Comparison of ENCODE assay signal across 10 cellular contexts in the genomic region with DNA sequence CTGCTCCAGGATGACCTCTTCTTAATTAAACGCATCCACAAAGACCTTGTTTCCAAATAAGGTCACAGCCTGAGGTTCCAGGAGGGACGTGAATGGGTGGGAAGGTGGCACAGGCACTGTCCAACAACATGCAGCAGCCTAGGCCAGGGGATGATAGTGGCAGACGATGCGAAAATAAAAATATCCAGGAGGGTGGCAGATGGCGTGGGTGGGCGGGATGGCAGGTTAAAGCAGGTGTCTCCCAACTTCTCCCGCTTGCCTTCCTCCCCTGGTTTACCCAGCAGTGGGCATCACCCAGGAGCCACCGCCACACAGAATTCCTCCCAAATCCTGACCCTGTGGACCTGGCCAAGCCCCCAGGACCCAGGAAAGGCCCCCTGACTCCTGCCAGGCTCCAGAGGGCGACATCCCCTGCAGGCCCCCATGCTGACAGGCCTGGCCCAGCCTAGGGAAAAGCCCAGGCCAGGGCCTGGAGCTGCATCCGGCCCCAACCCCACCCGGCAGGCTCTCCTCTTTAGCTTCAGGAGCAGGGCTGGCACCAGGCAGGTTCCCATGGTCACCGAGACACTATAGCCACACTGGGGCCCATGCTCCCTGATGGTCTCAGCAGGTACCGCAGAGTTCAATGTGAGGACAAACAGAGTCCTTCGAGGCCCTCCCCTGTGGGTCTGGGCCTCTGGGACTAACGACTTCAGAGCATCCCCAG. TPM values are rescaled to one million over a fixed set of nuclear protein-coding genes. Genes with fewer than 3 reads are reported as not detected.
DNase-seq lines count a peak whose midpoint lies in the region; ATAC-seq, FAIRE-seq and TF ChIP-seq lines count a peak whose summit lies in the region.
"Had no signal": no experiment of that assay in that cellular context is flagged by ENCODE, and none has a peak within 500 bp of the region (broad histone marks: within the 10 kb centered on the region; RNA-seq: fewer than 3 reads in every experiment).

No MANE protein-coding gene starts in this region.

- no peaks in the 10 kb centered on the region for H3K9me3 Mint-ChIP-seq in activated naive CD8-positive, alpha-beta T cell treated with anti-CD3 and anti-CD28 coated beads, Interleukin-2, amount 50 U/mL, for 24 hours

- no peak overlapping the region for H3K27ac Mint-ChIP-seq in T-helper 17 cell
- H3K27ac Mint-ChIP-seq in activated naive CD8-positive, alpha-beta T cell treated with anti-CD3 and anti-CD28 coated beads, Interleukin-2, amount 50 U/mL, for 24 hours = no peak overlapping the region

- H3K27me3 Mint-ChIP-seq in T-helper 17 cell = no peaks in the 10 kb centered on the region
- no peaks in the 10 kb centered on the region for H3K27me3 Mint-ChIP-seq in activated naive CD8-positive, alpha-beta T cell treated with anti-CD3 and anti-CD28 coated beads, Interleukin-2, amount 50 U/mL, for 24 hours

- DNase-seq in NCI-H146 treated with DMSO at 0.1 percent for 48 hours (lab: John Stamatoyannopoulos, UW; ENCODE audit: unreplicated experiment) (peak; percentile 65), T-helper 17 cell (no peak), kidney (peak; percentile 36), superior temporal gyrus (ENCODE audit: extremely low spot score) (peak; percentile 4)
- DNase-seq in activated naive CD4-positive, alpha-beta T cell treated with anti-CD3 and anti-CD28 coated beads, Interleukin-2, amount 50 U/mL, for 16 hours = no peak
- DNase-seq in activated naive CD8-positive, alpha-beta T cell treated with anti-CD3 and anti-CD28 coated beads, Interleukin-2, amount 50 U/mL, for 24 hours = no peak
- DNase-seq: activated T-cell treated with anti-CD3 and anti-CD28 coated beads, Interleukin-2, amount 50 U/mL, for 48 hours; NCI-H2227 treated with DMSO at 0.1 percent for 48 hours; SJCRH30 had no signal

- H3K27ac ChIP-seq in kidney (ENCODE audit: low read depth in 2 of 2, low read length in 2 of 2) = peak overlapping the region in 1 of 2 donors; percentile 4
- H3K27ac ChIP-seq: SJCRH30 had no signal

- H3K4me1 ChIP-seq in kidney (ENCODE audit: control insufficient read depth in 1 of 2, insufficient read depth in 1 of 2, low read depth in 1 of 2, low read length in 2 of 2) = peaks cover 27 to 30% of the 10 kb centered on the region in 2 donors

- peaks cover 37% of the 10 kb centered on the region for H3K4me1 Mint-ChIP-seq in T-helper 17 cell
- peaks cover 43% of the 10 kb centered on the region for H3K4me1 Mint-ChIP-seq in activated naive CD8-positive, alpha-beta T cell treated with anti-CD3 and anti-CD28 coated beads, Interleukin-2, amount 50 U/mL, for 24 hours

- no peak overlapping the region for H3K4me3 ChIP-seq in kidney (ENCODE audit: low read length in 2 of 2)
- H3K4me3 ChIP-seq: SJCRH30 had no signal

- H3K36me3 Mint-ChIP-seq in T-helper 17 cell (ENCODE audit: low read depth) = peaks cover 3% of the 10 kb centered on the region
- peaks cover 2% of the 10 kb centered on the region for H3K36me3 Mint-ChIP-seq in activated naive CD8-positive, alpha-beta T cell treated with anti-CD3 and anti-CD28 coated beads, Interleukin-2, amount 50 U/mL, for 24 hours (ENCODE audit: low read depth)

- TF ChIP-seq CTCF in kidney (IDR thresholded peaks at IDR 0.05; ENCODE audit: borderline replicate concordance, extremely low read depth, insufficient read depth) = no peak

- H3K9ac ChIP-seq in kidney (ENCODE audit: low read length in 2 of 2) = peak overlapping the region in 1 of 2 donors; percentile 12

- ATAC-seq in T-helper 17 cell (no peak), GM18511 (IDR thresholded peaks at IDR 0.05; ENCODE audit: unreplicated experiment) (no peak)
- ATAC-seq in activated naive CD8-positive, alpha-beta T cell treated with anti-CD3 and anti-CD28 coated beads, Interleukin-2, amount 50 U/mL, for 24 hours = no peak

- intact Hi-C loops in kidney (cut with DNase I) = no loop called here

- H3K9me3 ChIP-seq in T-helper 17 cell (ENCODE audit: control insufficient read depth, low read length, poor library complexity, severe bottlenecking) (no peaks in the 10 kb centered on the region), kidney (ENCODE audit: control insufficient read depth in 1 of 2, low read length in 2 of 2) (no peaks in the 10 kb centered on the region)
- H3K9me3 ChIP-seq: SJCRH30 had no signal

- H3K36me3 ChIP-seq in kidney (ENCODE audit: control insufficient read depth in 1 of 2, insufficient read depth in 2 of 2, low read length in 2 of 2) = no peaks in the 10 kb centered on the region

- FAIRE-seq in kidney (lab: Jason Lieb, UNC) = no peak

- H3K4me3 Mint-ChIP-seq in T-helper 17 cell = peak overlapping the region; percentile 19
- H3K4me3 Mint-ChIP-seq in activated naive CD8-positive, alpha-beta T cell treated with anti-CD3 and anti-CD28 coated beads, Interleukin-2, amount 50 U/mL, for 24 hours = no peak overlapping the region

RNA-seq across cellular contexts. Expression of a gene that starts 9.7 kb away (rescaled TPM):
- 100 to 1,000 TPM; 107 to 119 TPM for total RNA-seq in T-helper 17 cell
- 205 TPM for total RNA-seq in kidney
- 18.7 TPM for polyA plus RNA-seq in kidney (ENCODE audit: insufficient read depth, low read depth, low replicate concordance)

Comparison
In these comparisons a context has a peak if more than half of its experiments do, and no peak if none do; other contexts are left out.
1. DNase-seq: peak in NCI-H146 treated with DMSO at 0.1 percent for 48 hours (single experiment), kidney (single experiment) and superior temporal gyrus (single experiment); none in T-helper 17 cell (0 of 3), activated naive CD4-positive, alpha-beta T cell treated with anti-CD3 and anti-CD28 coated beads, Interleukin-2, amount 50 U/mL, for 16 hours (single experiment) and activated naive CD8-positive, alpha-beta T cell treated with anti-CD3 and anti-CD28 coated beads, Interleukin-2, amount 50 U/mL, for 24 hours (single experiment).